In genomic region chr1:117107364-117107763, GRCh38 we compare ENCODE assay signal across 9 cellular contexts.
"Had no signal": no experiment of that assay in that cellular context is flagged by ENCODE, and none has a peak within 500 bp of the region (broad histone marks: within the 10 kb centered on the region; RNA-seq: fewer than 3 reads in every experiment).

No MANE protein-coding gene starts in this region.

- DNase-seq: GM23248, GOT3, H7, HFFc6, KBM-7 had no signal

- H3K27ac ChIP-seq: GM23248, HL-60 had no signal

- H3K4me3 ChIP-seq: GM23248, HAP-1 had no signal

- H3K9me3 ChIP-seq: HAP-1 had no signal

- H2AFZ ChIP-seq: GM23248 had no signal

- ATAC-seq: HCT116, HepG2 had no signal

- FAIRE-seq: HepG2 had no signal

- H3K9ac ChIP-seq: GM23248 had no signal
